In the genomic region with DNA sequence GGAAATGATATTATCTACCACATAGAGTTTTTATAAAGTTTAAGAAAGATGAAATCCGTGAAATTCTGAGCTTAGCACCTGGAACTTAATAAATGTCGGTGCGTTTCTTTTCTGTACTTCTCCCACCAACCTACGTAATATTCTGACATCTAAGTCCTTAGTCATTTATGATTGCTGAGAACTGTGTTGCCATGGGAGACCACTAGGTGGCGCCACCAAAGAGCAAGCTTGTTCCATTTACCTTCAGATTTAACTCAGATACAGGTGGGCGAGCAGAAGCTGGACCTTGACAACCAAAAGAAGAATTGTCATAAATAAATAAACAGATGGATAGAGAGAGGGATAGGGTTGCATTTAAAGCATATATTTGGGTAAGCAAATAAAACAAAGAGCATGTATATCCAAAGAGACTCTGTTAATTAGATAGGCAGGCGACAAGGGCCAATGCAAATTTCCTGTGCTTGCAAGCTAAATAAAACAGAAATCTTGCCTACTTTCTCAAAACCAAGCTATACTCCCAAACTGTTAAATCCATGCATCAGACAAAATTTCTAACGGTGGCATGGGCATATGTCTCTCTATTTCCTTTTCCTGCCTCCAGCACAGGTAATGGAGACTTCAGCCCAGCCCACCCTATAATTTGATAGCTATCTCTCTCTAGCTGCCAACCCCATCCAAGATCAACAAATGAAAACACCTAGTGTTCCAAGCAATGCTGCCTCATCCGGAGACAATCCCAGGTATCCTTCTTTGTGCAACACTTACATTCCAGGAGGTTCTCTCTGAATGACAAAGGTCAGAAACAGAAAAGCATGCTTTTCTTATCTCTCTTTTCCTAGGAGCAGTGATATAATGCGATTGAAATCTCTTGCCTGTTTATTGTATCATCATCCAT, we compare ENCODE assay signal across 8 cellular contexts.
A peak's percentile ranks its signal among the peaks of the same experiment; 100 is the strongest.
DNase-seq lines count a peak whose midpoint lies in the region; ATAC-seq, FAIRE-seq and TF ChIP-seq lines count a peak whose summit lies in the region.

No MANE protein-coding gene starts in this region.

- in situ Hi-C loops in KBM-7 (cut with MboI; ENCODE audit: low pct_unique_long_range_greater_than_20kb, low sequenced_read_pairs) = no loop called here

- peak overlapping the region; percentile 62; the same call in 1 of the 2 replicates for H3K27ac ChIP-seq in C4-2B

- no peak overlapping the region for H3K27ac Mint-ChIP-seq in activated CD8-positive, alpha-beta T cell treated with anti-CD3 and anti-CD28 coated beads for 36 hours

- POLR2A ChIA-PET in activated CD8-positive, alpha-beta T cell treated with anti-CD3 and anti-CD28 coated beads for 36 hours (lab: Charles Lee) = no interaction called here

- no peaks in the 10 kb centered on the region for H3K27me3 Mint-ChIP-seq in activated CD8-positive, alpha-beta T cell treated with anti-CD3 and anti-CD28 coated beads for 36 hours

- intact Hi-C loops in activated CD8-positive, alpha-beta T cell treated with anti-CD3 and anti-CD28 coated beads for 36 hours (cut with micrococcal nuclease) = no loop called here

- TF ChIP-seq POLR2A in GM12892 (IDR thresholded peaks at IDR 0.05; ENCODE audit: low read depth, low read length) = no peak

- ATAC-seq in activated CD8-positive, alpha-beta T cell treated with anti-CD3 and anti-CD28 coated beads for 36 hours = no peak
- no peak for ATAC-seq in GM19397 (IDR thresholded peaks at IDR 0.05; ENCODE audit: unreplicated experiment)

- no peak overlapping the region for H3K4me3 Mint-ChIP-seq in activated CD8-positive, alpha-beta T cell treated with anti-CD3 and anti-CD28 coated beads for 36 hours

- DNase-seq in GM12892 (ENCODE audit: insufficient read length) = no peak
- DNase-seq in KBM-7 = peak; percentile 51
- DNase-seq in activated CD8-positive, alpha-beta T cell treated with anti-CD3 and anti-CD28 coated beads for 36 hours = peak; percentile 69
- peak; percentile 14 for DNase-seq in iPS DF 4.7 (ENCODE audit: extremely low read depth, low spot score)
- DNase-seq in superior temporal gyrus (ENCODE audit: extremely low spot score) = peak; percentile 38
- no peak for DNase-seq in HTR-8/SVneo (ENCODE audit: insufficient read length, low spot score)

- peaks cover 2% of the 10 kb centered on the region for H3K9me3 Mint-ChIP-seq in activated CD8-positive, alpha-beta T cell treated with anti-CD3 and anti-CD28 coated beads for 36 hours

- H3K36me3 Mint-ChIP-seq in activated CD8-positive, alpha-beta T cell treated with anti-CD3 and anti-CD28 coated beads for 36 hours (ENCODE audit: low read depth) = no peaks in the 10 kb centered on the region

- no peaks in the 10 kb centered on the region for H3K4me1 Mint-ChIP-seq in activated CD8-positive, alpha-beta T cell treated with anti-CD3 and anti-CD28 coated beads for 36 hours (ENCODE audit: low read depth)

- FAIRE-seq in GM12892 (lab: Jason Lieb, UNC) = peak; percentile 80
- no peak for FAIRE-seq in HTR-8/SVneo (lab: Jason Lieb, UNC)

- TF ChIP-seq CTCF in C4-2B (conservative IDR thresholded peaks at IDR 0.05) = peak; percentile 98
- peak; percentile 63 for TF ChIP-seq CTCF in activated CD8-positive, alpha-beta T cell treated with anti-CD3 and anti-CD28 coated beads for 36 hours (IDR thresholded peaks at IDR 0.05)

- CTCF ChIA-PET in activated CD8-positive, alpha-beta T cell treated with anti-CD3 and anti-CD28 coated beads for 36 hours (lab: Charles Lee) = interaction anchor here (0.8 to 2.1 kb wide), 7 partner anchors 8 to 708 kb away, joined by 3 to 6 read pairs (median 3); no protein-coding TSS in a partner anchor

Comparison
In these comparisons a context has a peak if more than half of its experiments do, and no peak if none do; other contexts are left out.
1. DNase-seq: peak in KBM-7 (single experiment), activated CD8-positive, alpha-beta T cell treated with anti-CD3 and anti-CD28 coated beads for 36 hours (single experiment), iPS DF 4.7 (single experiment) and superior temporal gyrus (single experiment); none in GM12892 (single experiment) and HTR-8/SVneo (single experiment).